ENCODE assay signal across 8 cellular contexts in the genomic region with DNA sequence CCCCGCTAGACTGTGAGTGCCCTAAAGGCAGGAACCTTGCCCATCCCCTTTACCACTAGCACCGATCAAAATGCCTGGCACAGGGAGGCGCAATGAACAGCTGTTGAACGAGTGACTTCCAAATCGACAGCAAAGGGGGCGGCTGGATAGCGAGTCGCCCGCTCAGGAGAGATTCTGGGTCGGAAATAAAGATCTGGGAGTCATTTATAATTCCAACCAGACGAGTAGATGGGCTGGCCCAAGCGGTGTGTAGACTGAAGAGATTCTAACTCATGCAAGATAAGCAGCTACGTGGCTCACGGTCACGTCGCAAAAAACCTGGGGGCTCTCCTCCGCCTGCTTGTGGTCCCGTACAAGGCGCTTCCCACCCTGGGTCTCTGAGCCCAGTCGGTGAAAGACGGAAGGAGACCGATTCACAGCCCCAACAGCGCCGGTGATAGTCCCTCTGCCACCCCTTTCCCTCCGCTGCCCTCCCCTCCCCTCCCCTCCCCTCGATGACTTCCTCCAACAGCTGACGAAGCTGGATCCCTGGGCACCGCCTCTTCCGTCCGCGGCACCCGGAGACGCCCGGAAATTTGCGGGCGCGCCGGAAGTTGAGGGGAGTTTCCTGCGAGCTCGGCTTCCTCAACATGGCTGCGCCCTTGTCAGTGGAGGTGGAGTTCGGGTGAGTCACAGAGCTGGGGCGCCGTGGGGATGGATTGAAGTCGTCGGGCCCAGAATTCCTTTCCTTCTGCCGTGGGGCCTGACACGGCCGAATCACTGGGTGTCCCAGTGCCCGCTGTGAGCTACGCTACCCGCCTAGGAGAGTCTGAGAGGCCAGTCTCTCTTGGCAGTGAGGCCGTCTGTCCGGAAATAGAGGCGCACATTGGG. TPM values are rescaled to one million over a fixed set of nuclear protein-coding genes. Genes with fewer than 3 reads are reported as not detected.
A peak's percentile ranks its signal among the peaks of the same experiment; 100 is the strongest.
DNase-seq lines count a peak whose midpoint lies in the region; ATAC-seq and TF ChIP-seq lines count a peak whose summit lies in the region.

A gene (plus strand): TSS at position 623 of the 870 bp plus-strand sequence. CDS start 7 bp downstream, at position 630.

- H3K4me1 ChIP-seq in skeletal muscle tissue (ENCODE audit: control insufficient read depth in 3 of 3, insufficient read depth in 3 of 3, low read length in 3 of 3), result peaks cover 13 to 23% (median 16%) of the 10 kb centered on the region in 3 donors

- peaks cover 7 to 9% (median 9%) of the 10 kb centered on the region in 3 donors for H3K36me3 ChIP-seq in skeletal muscle tissue (ENCODE audit: control insufficient read depth in 3 of 3, insufficient read depth in 3 of 3, low read length in 3 of 3)

- ATAC-seq in GM18870 (IDR thresholded peaks at IDR 0.05; ENCODE audit: unreplicated experiment) (peak; percentile 62), HG03135 (IDR thresholded peaks at IDR 0.05; ENCODE audit: unreplicated experiment) (peak; percentile 94)

- no peak for TF ChIP-seq CTCF in VCaP (conservative IDR thresholded peaks at IDR 0.05)

- no peaks in the 10 kb centered on the region for H3K9me3 ChIP-seq in iPS-18c (ENCODE audit: control insufficient read depth, insufficient read depth, low read length)
- H3K9me3 ChIP-seq in skeletal muscle tissue (ENCODE audit: control insufficient read depth in 3 of 3, low read length in 3 of 3), result no peaks in the 10 kb centered on the region

- H3K4me3 ChIP-seq in iPS-18c (ENCODE audit: insufficient read depth, low read depth, low read length) (peak within 1 kb of the TSS; percentile 98), skeletal muscle tissue (ENCODE audit: low read length in 3 of 3) (peak within 1 kb of the TSS; percentile 100)

- DNase-seq in ACHN, result peak; percentile 95
- peak; percentile 92 for DNase-seq in NCI-H2196 treated with DMSO at 0.1 percent for 48 hours (lab: John Stamatoyannopoulos, UW; ENCODE audit: unreplicated experiment)
- peak; percentile 98 for DNase-seq in T47D (ENCODE audit: low read depth in 1 of 2, low spot score in 1 of 2)

- peak within 1 kb of the TSS; percentile 87 to 99 (median 97) for H3K9ac ChIP-seq in skeletal muscle tissue (ENCODE audit: low read depth in 1 of 3, low read length in 3 of 3)

- H3K27ac ChIP-seq in VCaP (peak within 1 kb of the TSS; percentile 86), skeletal muscle tissue (ENCODE audit: low read depth, low read length) (peak within 1 kb of the TSS; percentile 92)

- no peaks in the 10 kb centered on the region for H3K27me3 ChIP-seq in skeletal muscle tissue (ENCODE audit: control insufficient read depth in 3 of 3, insufficient read depth in 3 of 3, low read length in 3 of 3)

- in situ Hi-C loops in ACHN (cut with HindIII; ENCODE audit: low pct_ligation_motif_present, low pct_unique_long_range_greater_than_20kb, low sequenced_read_pairs) (no loop called here), T47D (cut with HindIII; ENCODE audit: low pct_unique_long_range_greater_than_20kb, low sequenced_read_pairs) (no loop called here)

RNA-seq across cellular contexts. Expression of the gene that starts here (rescaled TPM):
- total RNA-seq in skeletal muscle tissue, result 26.6 TPM

Comparison
In these comparisons a context has a peak if more than half of its experiments do, and no peak if none do; other contexts are left out.
1. Peak in every context shown above with its lines: DNase-seq, ATAC-seq, H3K4me3 ChIP-seq and H3K27ac ChIP-seq.